Comparison of ENCODE assay signal across 9 cellular contexts in the genomic region with DNA sequence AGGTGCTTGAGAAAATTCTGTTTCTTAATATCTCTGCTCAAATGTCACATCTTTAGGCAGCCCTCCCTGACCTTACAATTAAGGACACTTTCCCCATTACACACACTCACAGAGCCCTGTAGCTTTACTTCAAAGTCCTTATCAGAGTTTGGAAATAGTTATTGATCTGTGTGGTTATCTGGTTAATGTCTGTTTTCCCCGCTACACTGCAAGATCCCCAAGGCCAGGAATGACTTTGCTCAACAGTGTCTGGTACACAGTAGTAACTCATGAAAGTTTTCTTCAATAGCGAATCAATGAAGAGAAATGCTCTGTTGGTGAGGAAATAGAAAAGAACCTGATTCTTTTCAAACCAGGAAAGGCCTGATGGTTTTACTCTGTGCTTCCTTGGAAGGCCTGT.
"Had no signal": no experiment of that assay in that cellular context is flagged by ENCODE, and none has a peak within 500 bp of the region (broad histone marks: within the 10 kb centered on the region; RNA-seq: fewer than 3 reads in every experiment).

No MANE protein-coding gene starts in this region.

- H3K27ac Mint-ChIP-seq: H9 had no signal

- FAIRE-seq: H1, H54, K562 had no signal

- H3K9me3 Mint-ChIP-seq: H9 had no signal

- H3K4me3 Mint-ChIP-seq: H9 had no signal

- H3K4me1 Mint-ChIP-seq: H9 had no signal

- ATAC-seq: K562 had no signal

- H3K4me3 ChIP-seq: GM23248, K562 had no signal

- H3K27ac ChIP-seq: GM23248, HL-60 had no signal

- DNase-seq: GM23248, H9, HCEC 1CT, IMR-90, KG1 had no signal

- H3K9ac ChIP-seq: GM23248 had no signal

- H2AFZ ChIP-seq: GM23248 had no signal
